37 cellular contexts compared by ENCODE assay signal in genomic region chr12:132260721-132261120, GRCh38.
"Had no signal": no experiment of that assay in that cellular context is flagged by ENCODE, and none has a peak within 500 bp of the region (broad histone marks: within the 10 kb centered on the region; RNA-seq: fewer than 3 reads in every experiment).

No MANE protein-coding gene starts in this region.

- H3K27me3 Mint-ChIP-seq: activated CD4-positive, alpha-beta memory T cell treated with anti-CD3 and anti-CD28 coated beads, Interleukin-2, amount 10 ng/mL, durations not matched to agents 7 days and 5 days; activated CD4-positive, alpha-beta T cell treated with anti-CD3 and anti-CD28 coated beads, Interleukin-2, amount 10 ng/mL, durations not matched to agents 7 days and 5 days; activated naive CD4-positive, alpha-beta T cell treated with anti-CD3 and anti-CD28 coated beads, Interleukin-2, amount 50 U/mL, for 24 hours; activated naive CD8-positive, alpha-beta T cell treated with anti-CD3 and anti-CD28 coated beads for 36 hours; activated naive CD8-positive, alpha-beta T cell treated with anti-CD3 and anti-CD28 coated beads, Interleukin-2, amount 50 U/mL, for 24 hours; brain had no signal

- H3K27ac ChIP-seq: adrenal gland, breast epithelium, cardiac muscle cell, epithelial cell of prostate, esophagus squamous epithelium, gastroesophageal sphincter, heart right ventricle, VCaP had no signal

- H3K36me3 ChIP-seq: adrenal gland, breast epithelium, cardiac muscle cell, esophagus squamous epithelium, gastroesophageal sphincter, heart right ventricle had no signal

- H3K4me3 Mint-ChIP-seq: activated CD4-positive, alpha-beta memory T cell treated with anti-CD3 and anti-CD28 coated beads, Interleukin-2, amount 10 ng/mL, durations not matched to agents 7 days and 5 days; activated CD4-positive, alpha-beta T cell treated with anti-CD3 and anti-CD28 coated beads, Interleukin-2, amount 10 ng/mL, durations not matched to agents 7 days and 5 days; activated naive CD4-positive, alpha-beta T cell treated with anti-CD3 and anti-CD28 coated beads for 36 hours; activated naive CD4-positive, alpha-beta T cell treated with anti-CD3 and anti-CD28 coated beads, Interleukin-2, amount 50 U/mL, for 24 hours; activated naive CD8-positive, alpha-beta T cell treated with anti-CD3 and anti-CD28 coated beads for 36 hours; activated naive CD8-positive, alpha-beta T cell treated with anti-CD3 and anti-CD28 coated beads, Interleukin-2, amount 50 U/mL, for 24 hours; activated T-cell treated with anti-CD3 and anti-CD28 coated beads, Interleukin-2, amount 50 U/mL, for 4 hours; activated T-helper 1 cell treated with anti-CD3 and anti-CD28 coated beads, Interleukin-12 subunit alpha, Interleukin-12 subunit beta, Interleukin-2, Interleukin-4 antibody, amounts not matched to agents 30 ng/mL and 10 ng/mL and 1 ng/mL, durations not matched to agents 14 hours and 24 hours and 36 hours; brain; effector memory CD8-positive, alpha-beta T cell; WTC11 had no signal

- H3K4me1 ChIP-seq: adrenal gland, breast epithelium, esophagus squamous epithelium, gastroesophageal sphincter, heart right ventricle had no signal

- H3K27ac Mint-ChIP-seq: activated CD4-positive, alpha-beta memory T cell treated with anti-CD3 and anti-CD28 coated beads, Interleukin-2, amount 10 ng/mL, durations not matched to agents 7 days and 5 days; activated CD4-positive, alpha-beta T cell treated with anti-CD3 and anti-CD28 coated beads, Interleukin-2, amount 10 ng/mL, durations not matched to agents 7 days and 5 days; activated naive CD4-positive, alpha-beta T cell treated with anti-CD3 and anti-CD28 coated beads for 36 hours; activated naive CD4-positive, alpha-beta T cell treated with anti-CD3 and anti-CD28 coated beads, Interleukin-2, amount 50 U/mL, for 24 hours; activated naive CD8-positive, alpha-beta T cell treated with anti-CD3 and anti-CD28 coated beads for 36 hours; activated naive CD8-positive, alpha-beta T cell treated with anti-CD3 and anti-CD28 coated beads, Interleukin-2, amount 50 U/mL, for 24 hours; activated T-helper 1 cell treated with anti-CD3 and anti-CD28 coated beads, Interleukin-12 subunit alpha, Interleukin-12 subunit beta, Interleukin-2, Interleukin-4 antibody, amounts not matched to agents 30 ng/mL and 10 ng/mL and 1 ng/mL, durations not matched to agents 14 hours and 24 hours and 36 hours; activated T-helper 2 cell treated with anti-CD3 and anti-CD28 coated beads, Interferon-gamma antibody, Interleukin-2, Interleukin-4, amounts not matched to agents 10 μg/mL and 5 μg/mL and 100 μg/mL, durations not matched to agents 14 hours and 24 hours and 36 hours; effector memory CD8-positive, alpha-beta T cell; WTC11 had no signal

- H3K36me3 Mint-ChIP-seq: activated naive CD4-positive, alpha-beta T cell treated with anti-CD3 and anti-CD28 coated beads, Interleukin-2, amount 50 U/mL, for 24 hours; activated naive CD8-positive, alpha-beta T cell treated with anti-CD3 and anti-CD28 coated beads for 36 hours; brain; WTC11 had no signal

- FAIRE-seq: colon, endothelial cell of umbilical vein had no signal

- DNase-seq: activated CD4-positive, alpha-beta memory T cell treated with anti-CD3 and anti-CD28 coated beads, Interleukin-2, amount 10 ng/mL, durations not matched to agents 7 days and 5 days; activated CD4-positive, alpha-beta T cell treated with anti-CD3 and anti-CD28 coated beads for 1 hour; activated CD4-positive, alpha-beta T cell treated with anti-CD3 and anti-CD28 coated beads for 4 hours; activated CD4-positive, alpha-beta T cell treated with anti-CD3 and anti-CD28 coated beads, Interleukin-2, amount 10 ng/mL, durations not matched to agents 7 days and 5 days; activated CD4-positive, alpha-beta T cell treated with anti-CD3 and anti-CD28 coated beads, Interleukin-2, amount 50 U/mL, for 4 hours; activated CD8-positive, alpha-beta memory T cell treated with anti-CD3 and anti-CD28 coated beads, Interleukin-2, amount 50 U/mL, for 48 hours; activated effector memory CD4-positive, alpha-beta T cell treated with anti-CD3 and anti-CD28 coated beads, Interleukin-2, amount 50 U/mL, for 16 hours; activated naive CD4-positive, alpha-beta T cell treated with anti-CD3 and anti-CD28 coated beads for 36 hours; activated naive CD8-positive, alpha-beta T cell treated with anti-CD3 and anti-CD28 coated beads for 36 hours; activated naive CD8-positive, alpha-beta T cell treated with anti-CD3 and anti-CD28 coated beads, Interleukin-2, amount 50 U/mL, for 24 hours; activated T-cell treated with anti-CD3 and anti-CD28 coated beads for 4 hours; activated T-cell treated with anti-CD3 and anti-CD28 coated beads, Interleukin-2, amount 50 U/mL, for 4 hours; adrenal gland; amygdala; aorta; central memory CD4-positive, alpha-beta T cell; cerebellar nuclear complex; cortex of kidney; dermis blood vessel endothelial cell; effector CD4-positive, alpha-beta T cell; effector memory CD8-positive, alpha-beta T cell; esophagus squamous epithelium; foreskin melanocyte; T-helper 2 cell had no signal

- H3K4me3 ChIP-seq: adrenal gland, breast epithelium, cardiac muscle cell, esophagus squamous epithelium, gastroesophageal sphincter, heart right ventricle had no signal

- H3K4me1 Mint-ChIP-seq: activated CD4-positive, alpha-beta memory T cell treated with anti-CD3 and anti-CD28 coated beads, Interleukin-2, amount 10 ng/mL, durations not matched to agents 7 days and 5 days; activated naive CD4-positive, alpha-beta T cell treated with anti-CD3 and anti-CD28 coated beads, Interleukin-2, amount 50 U/mL, for 24 hours; activated naive CD8-positive, alpha-beta T cell treated with anti-CD3 and anti-CD28 coated beads, Interleukin-2, amount 50 U/mL, for 24 hours had no signal

- H3K9me3 Mint-ChIP-seq: activated CD4-positive, alpha-beta memory T cell treated with anti-CD3 and anti-CD28 coated beads, Interleukin-2, amount 10 ng/mL, durations not matched to agents 7 days and 5 days; activated CD4-positive, alpha-beta T cell treated with anti-CD3 and anti-CD28 coated beads, Interleukin-2, amount 10 ng/mL, durations not matched to agents 7 days and 5 days; activated naive CD4-positive, alpha-beta T cell treated with anti-CD3 and anti-CD28 coated beads for 36 hours; activated naive CD4-positive, alpha-beta T cell treated with anti-CD3 and anti-CD28 coated beads, Interleukin-2, amount 50 U/mL, for 24 hours; activated naive CD8-positive, alpha-beta T cell treated with anti-CD3 and anti-CD28 coated beads for 36 hours; activated naive CD8-positive, alpha-beta T cell treated with anti-CD3 and anti-CD28 coated beads, Interleukin-2, amount 50 U/mL, for 24 hours; activated T-cell treated with anti-CD3 and anti-CD28 coated beads, Interleukin-2, amount 50 U/mL, for 4 hours; activated T-helper 1 cell treated with anti-CD3 and anti-CD28 coated beads, Interleukin-12 subunit alpha, Interleukin-12 subunit beta, Interleukin-2, Interleukin-4 antibody, amounts not matched to agents 30 ng/mL and 10 ng/mL and 1 ng/mL, durations not matched to agents 14 hours and 24 hours and 36 hours; activated T-helper 2 cell treated with anti-CD3 and anti-CD28 coated beads, Interferon-gamma antibody, Interleukin-2, Interleukin-4, amounts not matched to agents 10 μg/mL and 5 μg/mL and 100 μg/mL, durations not matched to agents 14 hours and 24 hours and 36 hours; effector memory CD8-positive, alpha-beta T cell; WTC11 had no signal

- H3K9me3 ChIP-seq: adrenal gland, breast epithelium, gastroesophageal sphincter, heart right ventricle had no signal

- ATAC-seq: activated naive CD8-positive, alpha-beta T cell treated with anti-CD3 and anti-CD28 coated beads, Interleukin-2, amount 50 U/mL, for 24 hours; activated T-cell treated with anti-CD3 and anti-CD28 coated beads, Interleukin-2, amount 50 U/mL, for 4 hours; effector memory CD8-positive, alpha-beta T cell; gastroesophageal sphincter; heart right ventricle; WTC11 had no signal

- H3K27me3 ChIP-seq: cardiac muscle cell had no signal
